1 cellular context compared by ENCODE assay signal in the genomic region with DNA sequence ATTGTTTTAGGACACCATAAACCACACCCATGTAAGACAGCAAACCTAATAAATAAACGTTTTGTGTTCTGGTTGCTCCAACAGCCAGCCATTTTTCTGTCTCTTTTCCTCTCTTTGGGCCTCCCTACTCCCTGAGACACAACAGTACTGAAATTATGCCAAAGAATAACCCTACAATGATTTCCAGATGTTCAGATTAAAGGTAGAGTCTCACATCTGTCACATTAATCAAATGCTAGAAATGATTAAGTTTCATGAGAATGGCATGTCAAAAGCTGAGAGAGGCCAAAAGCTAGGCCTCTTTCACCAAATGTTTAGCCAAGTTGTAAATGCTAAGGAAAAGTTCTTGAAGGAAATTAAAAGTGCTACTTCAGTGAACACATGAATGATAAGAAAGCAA.
TF ChIP-seq lines count a peak whose summit lies in the region.

No MANE protein-coding gene starts in this region.

TF ChIP-seq in IMR-90, 13 proteins besides CTCF, POLR2A, EP300 and RAD21 (continued from another document):
- TF ChIP-seq, protein P1, sequence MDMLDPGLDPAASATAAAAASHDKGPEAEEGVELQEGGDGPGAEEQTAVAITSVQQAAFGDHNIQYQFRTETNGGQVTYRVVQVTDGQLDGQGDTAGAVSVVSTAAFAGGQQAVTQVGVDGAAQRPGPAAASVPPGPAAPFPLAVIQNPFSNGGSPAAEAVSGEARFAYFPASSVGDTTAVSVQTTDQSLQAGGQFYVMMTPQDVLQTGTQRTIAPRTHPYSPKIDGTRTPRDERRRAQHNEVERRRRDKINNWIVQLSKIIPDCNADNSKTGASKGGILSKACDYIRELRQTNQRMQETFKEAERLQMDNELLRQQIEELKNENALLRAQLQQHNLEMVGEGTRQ (IDR thresholded peaks at IDR 0.05; ENCODE audit: low read depth, low read length): no peak
- no peak for TF ChIP-seq RCOR1 (IDR thresholded peaks at IDR 0.05; ENCODE audit: insufficient replicate concordance, low read length)
- TF ChIP-seq SMC3 (IDR thresholded peaks at IDR 0.05; ENCODE audit: low read depth, low read length): no peak
- no peak for TF ChIP-seq BHLHE40 (IDR thresholded peaks at IDR 0.05; ENCODE audit: low read depth, low read length)
TF ChIP-seq in IMR-90: peak in this region for 0.
